ENCODE assay signal across 1 cellular context in genomic region chr14:70642313-70643235, GRCh38.
A peak's percentile ranks its signal among the peaks of the same experiment; 100 is the strongest.
TF ChIP-seq lines count a peak whose summit lies in the region.

No MANE protein-coding gene starts in this region.

TF ChIP-seq in HEK293, 187 proteins besides CTCF, POLR2A, EP300 and RAD21 (continued from another document):
- TF ChIP-seq ZXDB (tag by site-specific recombination; IDR thresholded peaks at IDR 0.05) (0 out of 2 replicates have a peak, but pooled peaks have one; percentile 17), ZFP69B (tag by site-specific recombination; IDR thresholded peaks at IDR 0.05) (peak; percentile 87), ZNF501 (tag by site-specific recombination; IDR thresholded peaks at IDR 0.05) (no peak), ZNF175 (tag by site-specific recombination; IDR thresholded peaks at IDR 0.05) (no peak), ZBTB48 (tag by site-specific recombination; IDR thresholded peaks at IDR 0.05) (0 out of 2 replicates have a peak, but pooled peaks have one; percentile 34), ZNF692 (tag by site-specific recombination; IDR thresholded peaks at IDR 0.05) (peak; percentile 80), KLF16 (tag by site-specific recombination; IDR thresholded peaks at IDR 0.05) (0 out of 2 replicates have a peak, but pooled peaks have one; percentile 22), PRDM10 (tag by site-specific recombination; IDR thresholded peaks at IDR 0.05) (peak; percentile 96), ZSCAN23 (tag by site-specific recombination; IDR thresholded peaks at IDR 0.05) (no peak), GLIS2 (tag by site-specific recombination; IDR thresholded peaks at IDR 0.05) (peak; percentile 79), ZNF19 (tag by site-specific recombination; IDR thresholded peaks at IDR 0.05; ENCODE audit: low read depth) (no peak), YY1 (tag by site-specific recombination; IDR thresholded peaks at IDR 0.05) (0 out of 2 replicates have a peak, but pooled peaks have one; percentile 11), KLF9 (tag by site-specific recombination; IDR thresholded peaks at IDR 0.05; ENCODE audit: low read depth) (peak; percentile 47; the same call in 1 of the 2 replicates), PATZ1 (tag by site-specific recombination; IDR thresholded peaks at IDR 0.05) (peak; percentile 48), ZBTB20 (tag by site-specific recombination; IDR thresholded peaks at IDR 0.05) (peak; percentile 76; the same call in 1 of the 2 replicates), ZNF335 (tag by site-specific recombination; conservative IDR thresholded peaks at IDR 0.05) (peak; percentile 69), ZIC2 (tag by site-specific recombination; IDR thresholded peaks at IDR 0.05) (peak; percentile 84), BCL11B (tag by site-specific recombination; IDR thresholded peaks at IDR 0.05; ENCODE audit: low read depth) (no peak), SP7 (tag by site-specific recombination; IDR thresholded peaks at IDR 0.05) (peak; percentile 40; the same call in 1 of the 2 replicates), ZNF37A (tag by site-specific recombination; IDR thresholded peaks at IDR 0.05) (no peak), ZBTB11 (tag by site-specific recombination; conservative IDR thresholded peaks at IDR 0.05; ENCODE audit: low read depth) (0 out of 2 replicates have a peak, but pooled peaks have one; percentile 20), ZNF341 (tag by site-specific recombination; IDR thresholded peaks at IDR 0.05; ENCODE audit: low read depth) (peak; percentile 92), ZNF423 (tag by site-specific recombination; IDR thresholded peaks at IDR 0.05) (0 out of 2 replicates have a peak, but pooled peaks have one; percentile 20), PRDM6 (tag by site-specific recombination; IDR thresholded peaks at IDR 0.05) (no peak), ZNF596 (tag by site-specific recombination; IDR thresholded peaks at IDR 0.05) (no peak), ZBTB26 (tag by site-specific recombination; optimal IDR thresholded peaks at IDR 0.05) (peak; percentile 70), ZNF624 (tag by site-specific recombination; IDR thresholded peaks at IDR 0.05) (no peak), ZNF791 (tag by site-specific recombination; IDR thresholded peaks at IDR 0.05) (no peak), GLIS1 (tag by site-specific recombination; IDR thresholded peaks at IDR 0.05) (peak; percentile 72)
